ENCODE assay signal across 6 cellular contexts in the genomic region with DNA sequence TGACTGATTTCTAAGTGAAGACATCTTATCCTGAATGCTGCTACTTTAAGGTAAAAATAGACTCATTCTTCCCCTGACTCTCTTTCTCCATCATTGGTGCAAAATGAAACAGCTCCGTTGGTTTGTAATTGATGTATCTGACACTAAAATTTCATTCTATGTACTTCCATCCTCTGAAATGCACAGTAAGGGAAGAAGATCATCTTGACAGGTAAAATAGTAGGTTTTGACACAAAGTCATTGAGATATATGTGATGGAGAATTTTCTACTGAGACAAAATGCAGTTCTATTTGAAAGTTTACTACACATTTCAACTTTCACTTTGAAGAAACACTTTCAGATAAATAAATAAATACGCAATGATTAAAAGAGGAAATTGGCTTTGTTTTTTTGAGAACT.
"Had no signal": no experiment of that assay in that cellular context is flagged by ENCODE, and none has a peak within 500 bp of the region (broad histone marks: within the 10 kb centered on the region; RNA-seq: fewer than 3 reads in every experiment).

No MANE protein-coding gene starts in this region.

- ATAC-seq: HepG2 had no signal

- H3K27me3 Mint-ChIP-seq: IgD-negative memory B cell had no signal

- H2AFZ ChIP-seq: GM23248 had no signal

- H3K27ac Mint-ChIP-seq: IgD-negative memory B cell had no signal

- H3K4me3 ChIP-seq: GM23248 had no signal

- H3K9me3 Mint-ChIP-seq: H9, IgD-negative memory B cell had no signal

- DNase-seq: GM23248, H9, HCEC 1CT had no signal

- H3K4me3 Mint-ChIP-seq: H9 had no signal

- H3K27ac ChIP-seq: GM23248, HL-60 had no signal

- H3K9ac ChIP-seq: GM23248 had no signal
